12 cellular contexts compared by ENCODE assay signal in genomic region chr4:171639540-171639939, GRCh38.
DNase-seq lines count a peak whose midpoint lies in the region; ATAC-seq and TF ChIP-seq lines count a peak whose summit lies in the region.
"Had no signal": no experiment of that assay in that cellular context is flagged by ENCODE, and none has a peak within 500 bp of the region (broad histone marks: within the 10 kb centered on the region; RNA-seq: fewer than 3 reads in every experiment).

No MANE protein-coding gene starts in this region.

- H3K27ac Mint-ChIP-seq in activated B cell treated with CpG ODN at 0.5 μM for 24 hours = no peak overlapping the region
- no peak overlapping the region for H3K27ac Mint-ChIP-seq in CD4-positive, alpha-beta T cell

- H3K27ac ChIP-seq in WERI-Rb-1 (no peak overlapping the region), ascending aorta (no peak overlapping the region)
- no peak overlapping the region for H3K27ac ChIP-seq in CD4-positive, alpha-beta T cell (ENCODE audit: low read depth, low read length)
- H3K27ac ChIP-seq: neutrophil had no signal

- H3K4me3 Mint-ChIP-seq in activated B cell treated with CpG ODN at 0.5 μM for 24 hours = no peak overlapping the region
- H3K4me3 Mint-ChIP-seq in CD4-positive, alpha-beta T cell = no peak overlapping the region

- H3K36me3 Mint-ChIP-seq in activated B cell treated with CpG ODN at 0.5 μM for 24 hours (ENCODE audit: low read depth) = no peaks in the 10 kb centered on the region
- H3K36me3 Mint-ChIP-seq in CD4-positive, alpha-beta T cell (ENCODE audit: low read depth) = no peaks in the 10 kb centered on the region

- CTCF ChIA-PET in activated B cell treated with CpG ODN at 0.5 μM for 24 hours (lab: Charles Lee) = no interaction called here
- CTCF ChIA-PET in CD4-positive, alpha-beta T cell (lab: Charles Lee) = no interaction called here

- POLR2A ChIA-PET in activated B cell treated with CpG ODN at 0.5 μM for 24 hours (lab: Charles Lee) = no interaction called here
- POLR2A ChIA-PET in CD4-positive, alpha-beta T cell (lab: Charles Lee) = no interaction called here

- H3K36me3 ChIP-seq in WERI-Rb-1 = no peaks in the 10 kb centered on the region
- no peaks in the 10 kb centered on the region for H3K36me3 ChIP-seq in ascending aorta
- H3K36me3 ChIP-seq: neutrophil had no signal

- ATAC-seq in GM18498 (IDR thresholded peaks at IDR 0.05; ENCODE audit: unreplicated experiment) = peak; percentile 89
- peak; percentile 90 for ATAC-seq in GM19467 (IDR thresholded peaks at IDR 0.05; ENCODE audit: unreplicated experiment)
- ATAC-seq in HG03039 (IDR thresholded peaks at IDR 0.05; ENCODE audit: unreplicated experiment) = peak; percentile 88
- peak; percentile 45 for ATAC-seq in activated B cell treated with CpG ODN at 0.5 μM for 24 hours (ENCODE audit: low read depth)
- no peak for ATAC-seq in CD4-positive, alpha-beta T cell (ENCODE audit: poor library complexity)

- TF ChIP-seq CTCF in activated B cell treated with CpG ODN at 0.5 μM for 24 hours (IDR thresholded peaks at IDR 0.05) (no peak), WERI-Rb-1 (IDR thresholded peaks at IDR 0.05; ENCODE audit: low read depth, low read length) (no peak), ascending aorta (IDR thresholded peaks at IDR 0.05) (no peak)
- no peak for TF ChIP-seq CTCF in CD4-positive, alpha-beta T cell (IDR thresholded peaks at IDR 0.05)

- H3K4me1 Mint-ChIP-seq in activated B cell treated with CpG ODN at 0.5 μM for 24 hours = peaks cover 30% of the 10 kb centered on the region
- no peaks in the 10 kb centered on the region for H3K4me1 Mint-ChIP-seq in CD4-positive, alpha-beta T cell (ENCODE audit: low read depth)

- DNase-seq in activated B cell treated with CpG ODN at 0.5 μM for 24 hours (no peak), WERI-Rb-1 (no peak), dedifferentiated amniotic fluid mesenchymal stem cell (ENCODE audit: extremely low spot score) (no peak), ascending aorta (ENCODE audit: low spot score in 2 of 2) (no peak)
- DNase-seq in CD4-positive, alpha-beta T cell = no peak
- DNase-seq: COR-L47, hippocampal formation, NCI-H1694 treated with DMSO at 0.1 percent for 48 hours had no signal

- intact Hi-C loops in activated B cell treated with CpG ODN at 0.5 μM for 24 hours (cut with micrococcal nuclease) = no loop called here
- intact Hi-C loops in CD4-positive, alpha-beta T cell (cut with DNase I, micrococcal nuclease) = no loop called here
- intact Hi-C loops in ascending aorta (cut with DNase I) = no loop called here

- H3K27me3 Mint-ChIP-seq in activated B cell treated with CpG ODN at 0.5 μM for 24 hours = no peaks in the 10 kb centered on the region
- H3K27me3 Mint-ChIP-seq in CD4-positive, alpha-beta T cell = no peaks in the 10 kb centered on the region

- peaks cover 0 to 4% of the 10 kb centered on the region in 2 donors for H3K4me1 ChIP-seq in ascending aorta

- H3K4me3 ChIP-seq in WERI-Rb-1 (ENCODE audit: low read depth, low read length) = no peak overlapping the region
- H3K4me3 ChIP-seq in ascending aorta = no peak overlapping the region

- H3K27me3 ChIP-seq in WERI-Rb-1 (ENCODE audit: insufficient read depth, low read depth, severe bottlenecking) = no peaks in the 10 kb centered on the region
- no peaks in the 10 kb centered on the region for H3K27me3 ChIP-seq in CD4-positive, alpha-beta T cell (ENCODE audit: control insufficient read depth, insufficient read depth, low read length)
- no peaks in the 10 kb centered on the region for H3K27me3 ChIP-seq in ascending aorta
- H3K27me3 ChIP-seq: neutrophil had no signal

- H3K9me3 ChIP-seq in WERI-Rb-1 (ENCODE audit: severe bottlenecking) (no peaks in the 10 kb centered on the region), ascending aorta (no peaks in the 10 kb centered on the region)
- H3K9me3 ChIP-seq in CD4-positive, alpha-beta T cell (ENCODE audit: control insufficient read depth, low read length) = no peaks in the 10 kb centered on the region
- H3K9me3 ChIP-seq: neutrophil had no signal

- no peaks in the 10 kb centered on the region for H3K9me3 Mint-ChIP-seq in activated B cell treated with CpG ODN at 0.5 μM for 24 hours
- H3K9me3 Mint-ChIP-seq in CD4-positive, alpha-beta T cell = no peaks in the 10 kb centered on the region
